ENCODE assay signal across 24 cellular contexts in genomic region chr18:9846162-9846915, GRCh38. TPM values are rescaled to one million over a fixed set of nuclear protein-coding genes. Genes with fewer than 3 reads are reported as not detected.
DNase-seq lines count a peak whose midpoint lies in the region; ATAC-seq and TF ChIP-seq lines count a peak whose summit lies in the region.
"Had no signal": no experiment of that assay in that cellular context is flagged by ENCODE, and none has a peak within 500 bp of the region (broad histone marks: within the 10 kb centered on the region; RNA-seq: fewer than 3 reads in every experiment).

No MANE protein-coding gene starts in this region.

- no peak overlapping the region for H3K4me3 Mint-ChIP-seq in naive thymus-derived CD8-positive, alpha-beta T cell
- H3K4me3 Mint-ChIP-seq: activated B cell treated with CpG ODN at 0.5 μM for 24 hours; activated CD8-positive, alpha-beta T cell treated with anti-CD3 and anti-CD28 coated beads, Interleukin-2, amount 10 ng/mL, durations not matched to agents 7 days and 5 days; activated naive CD8-positive, alpha-beta T cell treated with anti-CD3 and anti-CD28 coated beads, Interleukin-2, amount 10 ng/mL, durations not matched to agents 7 days and 5 days; activated T-helper 1 cell treated with anti-CD3 and anti-CD28 coated beads, Interleukin-12 subunit alpha, Interleukin-12 subunit beta, Interleukin-2, Interleukin-4 antibody, amounts not matched to agents 30 ng/mL and 10 ng/mL and 1 ng/mL, durations not matched to agents 14 hours and 24 hours and 36 hours; neural progenitor cell had no signal

- H3K9me3 ChIP-seq in psoas muscle (no peaks in the 10 kb centered on the region), vagina (no peaks in the 10 kb centered on the region)
- H3K9me3 ChIP-seq: BLaER1 had no signal

- peak; percentile 89 for ATAC-seq in Right ventricle myocardium inferior
- ATAC-seq in psoas muscle: peak in 3 of 4 donors; percentile 12 to 45 (median 34)
- no peak for ATAC-seq in HG03457 (IDR thresholded peaks at IDR 0.05; ENCODE audit: unreplicated experiment)
- ATAC-seq in naive thymus-derived CD8-positive, alpha-beta T cell: no peak
- ATAC-seq: activated CD8-positive, alpha-beta T cell treated with anti-CD3 and anti-CD28 coated beads, Interleukin-2, amount 10 ng/mL, durations not matched to agents 7 days and 5 days; GM12878 had no signal

- intact Hi-C loops in Right ventricle myocardium inferior (cut with DNase I) (loop anchor here (5.0 to 10.0 kb wide), 2 partner anchors 34 to 68 kb away; partner anchors contain the start of gene VAPA), cardiac septum (cut with DNase I) (no loop called here), psoas muscle (cut with DNase I) (no loop called here), vagina (cut with DNase I) (loop anchor here (10.0 kb wide), 1 partner anchor 52 kb away; no protein-coding TSS in a partner anchor)

- H3K27ac ChIP-seq in psoas muscle (peak overlapping the region; percentile 93), vagina (peak overlapping the region; percentile 54)
- H3K27ac ChIP-seq: BLaER1, neural progenitor cell had no signal

- H3K27ac Mint-ChIP-seq in naive thymus-derived CD8-positive, alpha-beta T cell: no peak overlapping the region
- H3K27ac Mint-ChIP-seq: activated B cell treated with CpG ODN at 0.5 μM for 24 hours; activated CD8-positive, alpha-beta T cell treated with anti-CD3 and anti-CD28 coated beads, Interleukin-2, amount 10 ng/mL, durations not matched to agents 7 days and 5 days; activated naive CD8-positive, alpha-beta T cell treated with anti-CD3 and anti-CD28 coated beads, Interleukin-2, amount 10 ng/mL, durations not matched to agents 7 days and 5 days; activated T-helper 1 cell treated with anti-CD3 and anti-CD28 coated beads, Interleukin-12 subunit alpha, Interleukin-12 subunit beta, Interleukin-2, Interleukin-4 antibody, amounts not matched to agents 30 ng/mL and 10 ng/mL and 1 ng/mL, durations not matched to agents 14 hours and 24 hours and 36 hours had no signal

- H3K4me1 ChIP-seq in psoas muscle (peaks cover 45% of the 10 kb centered on the region), vagina (peaks cover 55% of the 10 kb centered on the region)

- peaks cover 0 to 6% (median under 1%) of the 10 kb centered on the region in 4 donors for H3K4me1 Mint-ChIP-seq in naive thymus-derived CD8-positive, alpha-beta T cell
- H3K4me1 Mint-ChIP-seq: activated naive CD8-positive, alpha-beta T cell treated with anti-CD3 and anti-CD28 coated beads, Interleukin-2, amount 10 ng/mL, durations not matched to agents 7 days and 5 days had no signal

- WGBS in psoas muscle, 3 donors: 12 to 13% (median 13%) methylated on average over 10 of the region's 10 CpGs

- no peaks in the 10 kb centered on the region for H3K36me3 Mint-ChIP-seq in naive thymus-derived CD8-positive, alpha-beta T cell
- H3K36me3 Mint-ChIP-seq: activated naive CD8-positive, alpha-beta T cell treated with anti-CD3 and anti-CD28 coated beads, Interleukin-2, amount 10 ng/mL, durations not matched to agents 7 days and 5 days had no signal

- H3K27me3 Mint-ChIP-seq in naive thymus-derived CD8-positive, alpha-beta T cell: peaks cover 10 to 37% (median 17%) of the 10 kb centered on the region in 5 donors

- TF ChIP-seq POLR2A in vagina (IDR thresholded peaks at IDR 0.05): no peak

- DNase-seq in Right ventricle myocardium inferior (ENCODE audit: missing footprints) (no peak), cardiac septum (ENCODE audit: low spot score) (no peak), kidney glomerular epithelial cell (lab: John Stamatoyannopoulos, UW) (peak; percentile 15), psoas muscle (no peak), vagina (ENCODE audit: extremely low spot score in 2 of 2) (no peak)
- no peak for DNase-seq in activated CD8-positive, alpha-beta memory T cell treated with anti-CD3 and anti-CD28 coated beads, Interleukin-2, amount 50 U/mL, for 4 hours
- DNase-seq in naive thymus-derived CD8-positive, alpha-beta T cell: no peak
- DNase-seq: 8988T; activated B cell treated with CpG ODN at 0.5 μM for 24 hours; activated CD8-positive, alpha-beta T cell treated with anti-CD3 and anti-CD28 coated beads, Interleukin-2, amount 10 ng/mL, durations not matched to agents 7 days and 5 days; activated naive CD8-positive, alpha-beta T cell treated with anti-CD3 and anti-CD28 coated beads, Interleukin-2, amount 10 ng/mL, durations not matched to agents 7 days and 5 days; cerebellar nuclear complex; DMS 273 treated with DMSO at 0.1 percent for 48 hours; GDM1; NCI-H146; NCI-H226; stimulated activated CD4-positive, alpha-beta T cell treated with anti-CD3 and anti-CD28 coated beads, Interleukin-4, amount 100 ng/mL, for 4 hours had no signal

- TF ChIP-seq CTCF in psoas muscle (IDR thresholded peaks at IDR 0.05) (no peak), vagina (IDR thresholded peaks at IDR 0.05) (no peak)

- POLR2A ChIA-PET in naive thymus-derived CD8-positive, alpha-beta T cell (lab: Charles Lee): no interaction called here

- H3K36me3 ChIP-seq in psoas muscle (ENCODE audit: insufficient read depth in 1 of 2, low read depth in 1 of 2) (no peaks in the 10 kb centered on the region), vagina (no peaks in the 10 kb centered on the region)
- H3K36me3 ChIP-seq: BLaER1, neural progenitor cell had no signal

- H3K4me3 ChIP-seq in psoas muscle (peak overlapping the region; percentile 36), vagina (peak overlapping the region in 1 of 2 donors; percentile 9)
- H3K4me3 ChIP-seq: BLaER1, GM12878, neural progenitor cell had no signal

- H3K27me3 ChIP-seq in psoas muscle (ENCODE audit: insufficient read depth in 3 of 3, low read length in 2 of 3): no peaks in the 10 kb centered on the region
- H3K27me3 ChIP-seq in vagina: no peaks in the 10 kb centered on the region
- H3K27me3 ChIP-seq: neural progenitor cell had no signal

- no peaks in the 10 kb centered on the region for H3K9me3 Mint-ChIP-seq in naive thymus-derived CD8-positive, alpha-beta T cell
- H3K9me3 Mint-ChIP-seq: activated B cell treated with CpG ODN at 0.5 μM for 24 hours; activated naive CD8-positive, alpha-beta T cell treated with anti-CD3 and anti-CD28 coated beads, Interleukin-2, amount 10 ng/mL, durations not matched to agents 7 days and 5 days; activated T-helper 1 cell treated with anti-CD3 and anti-CD28 coated beads, Interleukin-12 subunit alpha, Interleukin-12 subunit beta, Interleukin-2, Interleukin-4 antibody, amounts not matched to agents 30 ng/mL and 10 ng/mL and 1 ng/mL, durations not matched to agents 14 hours and 24 hours and 36 hours; neural progenitor cell had no signal

RNA-seq across cellular contexts. Expression of gene TXNDC2, which starts 39.4 kb away (rescaled TPM):
- not detected for total RNA-seq in Right ventricle myocardium inferior
- not detected for total RNA-seq in cardiac septum
- under 1 TPM in 1 of 4 donors, not detected in 3; 0.19 TPM for total RNA-seq in psoas muscle
- polyA plus RNA-seq in psoas muscle: under 1 TPM in 1 of 3 donors, not detected in 2; 0.04 TPM
- total RNA-seq in vagina: 0.49 TPM
- not detected for total RNA-seq in naive thymus-derived CD8-positive, alpha-beta T cell
- not detected for polyA plus RNA-seq in naive thymus-derived CD8-positive, alpha-beta T cell
- total RNA-seq: activated CD8-positive, alpha-beta T cell treated with anti-CD3 and anti-CD28 coated beads, Interleukin-2, amount 10 ng/mL, durations not matched to agents 7 days and 5 days; activated naive CD8-positive, alpha-beta T cell treated with anti-CD3 and anti-CD28 coated beads, Interleukin-2, amount 10 ng/mL, durations not matched to agents 7 days and 5 days; glomerular endothelial cell; T-helper 2 cell treated with Interferon-gamma antibody and Interleukin-4, amounts not matched to agents 100 ng/mL and 5 ng/mL, for 36 hours had no signal

Comparison
In these comparisons a context has a peak if more than half of its experiments do, and no peak if none do; other contexts are left out.
1. intact Hi-C loops: an anchor here in Right ventricle myocardium inferior (5.0 to 10.0 kb wide) and vagina (10.0 kb wide); none called in cardiac septum and psoas muscle.
2. ATAC-seq: peak in Right ventricle myocardium inferior (single experiment) and psoas muscle (3 of 4); none in HG03457 (single experiment) and naive thymus-derived CD8-positive, alpha-beta T cell (0 of 2).